Comparison of ENCODE assay signal across 8 cellular contexts in genomic region chr17:7886227-7887037, GRCh38. TPM values are rescaled to one million over a fixed set of nuclear protein-coding genes. Genes with fewer than 3 reads are reported as not detected.
DNase-seq lines count a peak whose midpoint lies in the region; ATAC-seq and TF ChIP-seq lines count a peak whose summit lies in the region.

No MANE protein-coding gene starts in this region.

- peak overlapping the region; percentile 89 for H3K4me3 ChIP-seq in Jurkat, Clone E6-1 (ENCODE audit: low read length)
- peak overlapping the region; percentile 52 for H3K4me3 ChIP-seq in lower leg skin (ENCODE audit: low read depth, poor library complexity, severe bottlenecking)

- intact Hi-C loops in lower leg skin (cut with DNase I; ENCODE audit: low total_unique reads): no loop called here

- TF ChIP-seq POLR2A in lower leg skin (IDR thresholded peaks at IDR 0.05): no peak

- DNase-seq in Caki2 (ENCODE audit: low read depth) (peak; percentile 18), UCSD-AML1 (lab: John Stamatoyannopoulos, UW; ENCODE audit: unreplicated experiment) (peak; percentile 72), caudate nucleus (lab: John Stamatoyannopoulos, UW) (peak in 6 of 61 donors; percentile 4 to 44 (median 34)), lower leg skin (ENCODE audit: low spot score in 2 of 2) (peak in 1 of 2 donors; percentile 92)
- DNase-seq in Jurkat, Clone E6-1 (ENCODE audit: low read depth, low spot score): peak; percentile 78
- peak; percentile 34 for DNase-seq in stimulated activated CD8-positive, alpha-beta memory T cell treated with anti-CD3 and anti-CD28 coated beads, Interleukin-4, amount 100 ng/mL, for 24 hours (ENCODE audit: low read depth)

- 1 to 2% methylated on average over 30 of the region's 30 CpGs for WGBS in lower leg skin, 2 donors

- in situ Hi-C loops in Caki2 (cut with HindIII; ENCODE audit: low pct_unique_long_range_greater_than_20kb, low sequenced_read_pairs): no loop called here

- peak overlapping the region; percentile 89 for H3K27ac ChIP-seq in caudate nucleus (ENCODE audit: low read depth, low read length)

- no peak for TF ChIP-seq CTCF in lower leg skin (IDR thresholded peaks at IDR 0.05)

- ATAC-seq in HG03135 (IDR thresholded peaks at IDR 0.05; ENCODE audit: unreplicated experiment): no peak
- ATAC-seq in GM19452 (IDR thresholded peaks at IDR 0.05; ENCODE audit: unreplicated experiment): no peak

RNA-seq across cellular contexts. Expression of gene CHD3, which starts 2.2 kb away (rescaled TPM):
- 21.3 and 23.8 TPM in 2 replicates for total RNA-seq in Caki2 (2014; rRNA removed; shearing (Covaris generic); ENCODE audit: low replicate concordance)
- 180 TPM for polyA plus RNA-seq in Jurkat, Clone E6-1 (2012; ENCODE audit: insufficient read depth, insufficient read length)
- 10 to 100 TPM; 36.8 to 71.1 (median 54.8) TPM for total RNA-seq in lower leg skin

RNA-seq across cellular contexts. Expression of gene CYB5D1, which starts 28.6 kb away (rescaled TPM):
- total RNA-seq in Caki2 (2014; rRNA removed; shearing (Covaris generic); ENCODE audit: low replicate concordance): 4.6 and 4.7 TPM in 2 replicates
- 15.5 TPM for polyA plus RNA-seq in Jurkat, Clone E6-1 (2012; ENCODE audit: insufficient read depth, insufficient read length)
- total RNA-seq in lower leg skin: 10 to 100 TPM in 1 of 4 donors, 1 to 10 TPM in 3; 7.0 to 14.1 (median 9.1) TPM

RNA-seq across cellular contexts. Expression of gene NAA38, which starts 29.1 kb away (rescaled TPM):
- total RNA-seq in Caki2 (2014; rRNA removed; shearing (Covaris generic); ENCODE audit: low replicate concordance): 52.9 and 61.3 TPM in 2 replicates
- 224 TPM for polyA plus RNA-seq in Jurkat, Clone E6-1 (2012; ENCODE audit: insufficient read depth, insufficient read length)
- total RNA-seq in lower leg skin: 100 to 1,000 TPM in 1 of 4 donors, 10 to 100 TPM in 3; 56.8 to 101 (median 91.3) TPM

RNA-seq across cellular contexts. Expression of gene RNF227, which starts 29.7 kb away (rescaled TPM):
- total RNA-seq in Caki2 (2014; rRNA removed; shearing (Covaris generic); ENCODE audit: low replicate concordance): 2.0 and 2.6 TPM in 2 replicates
- polyA plus RNA-seq in Jurkat, Clone E6-1 (2012; ENCODE audit: insufficient read depth, insufficient read length): 2.8 TPM
- 100 to 1,000 TPM; 111 to 202 (median 172) TPM for total RNA-seq in lower leg skin

RNA-seq across cellular contexts. Expression of gene TMEM88, which starts 31.6 kb away (rescaled TPM):
- total RNA-seq in Caki2 (2014; rRNA removed; shearing (Covaris generic); ENCODE audit: low replicate concordance): not detected in 2 replicates
- polyA plus RNA-seq in Jurkat, Clone E6-1 (2012; ENCODE audit: insufficient read depth, insufficient read length): 1.8 TPM
- 1 to 10 TPM in 3 of 4 donors, under 1 TPM in 1; 0.91 to 5.9 (median 3.4) TPM for total RNA-seq in lower leg skin
